1 cellular context compared by ENCODE assay signal in the genomic region with DNA sequence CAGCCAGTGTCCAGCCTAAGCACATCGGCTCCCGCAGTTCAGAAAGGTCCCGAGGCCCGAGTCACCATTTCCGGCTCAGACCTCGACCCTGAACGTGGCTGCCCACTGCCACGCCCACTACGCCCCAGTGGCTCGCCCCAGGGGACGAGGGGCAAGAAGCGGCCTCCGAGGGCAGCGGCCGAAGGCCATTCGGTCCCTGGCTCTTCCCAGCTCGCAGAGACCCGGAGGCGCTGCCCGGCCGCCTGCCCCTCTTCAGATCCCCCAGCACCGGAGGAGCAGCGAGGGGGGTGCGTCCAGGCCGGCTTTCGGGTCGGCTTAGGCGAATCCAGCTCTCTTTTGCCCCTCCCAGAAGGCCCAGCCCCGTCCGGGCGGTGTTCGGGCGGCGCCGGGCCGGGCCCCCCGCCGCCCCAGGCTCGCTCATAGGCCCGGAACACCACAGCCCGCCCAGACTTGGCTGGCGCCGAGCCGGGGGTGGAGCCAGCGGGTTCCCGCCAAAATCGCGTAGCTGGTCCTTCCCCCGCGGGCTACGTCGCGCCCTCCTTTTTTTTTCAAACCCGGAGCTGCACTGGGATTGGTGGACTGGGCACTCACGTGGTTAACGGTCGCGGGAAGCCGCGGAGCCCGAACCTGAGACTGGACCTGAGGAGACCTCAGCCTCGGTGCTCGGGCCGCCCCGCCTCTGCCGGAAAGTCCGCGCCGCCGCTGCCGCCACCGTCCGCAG.
TF ChIP-seq lines count a peak whose summit lies in the region.

Gene WEE1, plus strand, starts transcription at position 617 of the 721 bp plus-strand sequence. CDS start 264 bp downstream, outside the sequence.

TF ChIP-seq in K562, 482 proteins besides CTCF, POLR2A, EP300 and RAD21 (continued from another document):
- TF ChIP-seq SRF (CRISPR knock-in tag; IDR thresholded peaks at IDR 0.05) (0 out of 4 replicates have a peak, but pooled peaks of 1 of the 2 experiments have one; percentile 62), FOXJ2 (tag; IDR thresholded peaks at IDR 0.05) (no peak), TEAD1 (CRISPR knock-in tag; IDR thresholded peaks at IDR 0.05) (peak in 1 of 2 experiments; percentile 43; a peak in 2 of 4 replicates), ARID3A (IDR thresholded peaks at IDR 0.05; ENCODE audit: borderline replicate concordance, low read depth, low read length) (no peak), HMGN3 (IDR thresholded peaks at IDR 0.05; ENCODE audit: borderline replicate concordance, extremely low read depth, insufficient read length, low read depth, low read length) (peak; percentile 38), MGA (IDR thresholded peaks at IDR 0.05) (peak; percentile 83), EGR1 (conservative IDR thresholded peaks at IDR 0.05) (peak; percentile 40), TFAP4 (CRISPR knock-in tag; IDR thresholded peaks at IDR 0.05; ENCODE audit: borderline replicate concordance) (peak; percentile 87)
